29 cellular contexts compared by ENCODE assay signal in genomic region chr3:80338366-80338765, GRCh38.
DNase-seq lines count a peak whose midpoint lies in the region; ATAC-seq and TF ChIP-seq lines count a peak whose summit lies in the region.
"Had no signal": no experiment of that assay in that cellular context is flagged by ENCODE, and none has a peak within 500 bp of the region (broad histone marks: within the 10 kb centered on the region; RNA-seq: fewer than 3 reads in every experiment).

No MANE protein-coding gene starts in this region.

- H3K4me3 ChIP-seq in MG63 (no peak overlapping the region), astrocyte of the spinal cord (ENCODE audit: low read depth, low read length) (no peak overlapping the region), WERI-Rb-1 (ENCODE audit: low read depth, low read length) (no peak overlapping the region)
- H3K4me3 ChIP-seq: adrenal gland, cardiac muscle cell, esophagus muscularis mucosa, left lung, right lobe of liver, suprapubic skin had no signal

- H3K9me3 ChIP-seq in MG63 (no peaks in the 10 kb centered on the region), WERI-Rb-1 (ENCODE audit: severe bottlenecking) (peaks cover 3% of the 10 kb centered on the region)
- H3K9me3 ChIP-seq: adrenal gland, esophagus muscularis mucosa, neutrophil, right lobe of liver, suprapubic skin had no signal

- in situ Hi-C loops in astrocyte of the spinal cord (cut with HindIII; ENCODE audit: low sequenced_read_pairs), result no loop called here

- H3K27me3 ChIP-seq in MG63, result no peaks in the 10 kb centered on the region
- H3K27me3 ChIP-seq in WERI-Rb-1 (ENCODE audit: insufficient read depth, low read depth, severe bottlenecking), result no peaks in the 10 kb centered on the region
- H3K27me3 ChIP-seq: adrenal gland, cardiac muscle cell, esophagus muscularis mucosa, left lung, neutrophil, right lobe of liver, suprapubic skin had no signal

- no peak overlapping the region for H3K27ac ChIP-seq in WERI-Rb-1
- H3K27ac ChIP-seq: adrenal gland, cardiac muscle cell, esophagus muscularis mucosa, left lung, neutrophil, right lobe of liver, suprapubic skin had no signal

- TF ChIP-seq POLR2A in GM18505 (IDR thresholded peaks at IDR 0.05; ENCODE audit: borderline replicate concordance, extremely low read depth, insufficient read depth, insufficient read length), result no peak

- no peak for ATAC-seq in GM18505 (IDR thresholded peaks at IDR 0.05; ENCODE audit: unreplicated experiment)
- ATAC-seq: effector memory CD8-positive, alpha-beta T cell; left lung; right lobe of liver; stimulated activated naive B cell treated with anti-CD40 and anti-IgM and Interleukin-4, amounts not matched to agents 10 μg/mL and 1 μg/mL and 100 μg/mL, for 72 hours had no signal

- H3K36me3 ChIP-seq in MG63 (no peaks in the 10 kb centered on the region), WERI-Rb-1 (no peaks in the 10 kb centered on the region)
- H3K36me3 ChIP-seq: adrenal gland, cardiac muscle cell, esophagus muscularis mucosa, left lung, neutrophil, right lobe of liver, suprapubic skin had no signal

- DNase-seq in AG20443 (ENCODE audit: low spot score) (peak; percentile 4), MG63 (peak; percentile 34), astrocyte of the spinal cord (ENCODE audit: low read depth, low spot score) (peak; percentile 9), fibroblast of the conjunctiva (ENCODE audit: low read depth) (peak; percentile 12), cerebellar cortex (ENCODE audit: low spot score) (no peak), WERI-Rb-1 (no peak), HCEC 1CT (no peak)
- DNase-seq: activated CD4-positive, alpha-beta T cell treated with anti-CD3 and anti-CD28 coated beads, Interleukin-2, amount 50 U/mL, for 48 hours; activated naive CD4-positive, alpha-beta T cell treated with Interleukin-2 at 50 U/mL for 16 hours; adrenal gland; CD4-positive, CD25-positive, alpha-beta regulatory T cell; cortex of kidney; DND-41; effector memory CD8-positive, alpha-beta T cell; hypothalamus; immature natural killer cell; left lung; mesendoderm; NCI-H146; NCI-H446 treated with DMSO at 0.1 percent for 48 hours; OCI-M1; right lobe of liver; stimulated activated naive B cell treated with anti-CD40 and anti-IgM and Interleukin-4, amounts not matched to agents 10 μg/mL and 1 μg/mL and 100 μg/mL, for 72 hours; SW 1271 had no signal

- TF ChIP-seq CTCF in astrocyte of the spinal cord (IDR thresholded peaks at IDR 0.05; ENCODE audit: low read depth, low read length) (no peak), WERI-Rb-1 (IDR thresholded peaks at IDR 0.05; ENCODE audit: low read depth, low read length) (no peak)

Comparison
In these comparisons a context has a peak if more than half of its experiments do, and no peak if none do; other contexts are left out.
1. DNase-seq: peak in AG20443 (single experiment), MG63 (single experiment), astrocyte of the spinal cord (single experiment) and fibroblast of the conjunctiva (single experiment); none in cerebellar cortex (single experiment), WERI-Rb-1 (single experiment) and HCEC 1CT (single experiment).